Comparison of ENCODE assay signal across 8 cellular contexts in the genomic region with DNA sequence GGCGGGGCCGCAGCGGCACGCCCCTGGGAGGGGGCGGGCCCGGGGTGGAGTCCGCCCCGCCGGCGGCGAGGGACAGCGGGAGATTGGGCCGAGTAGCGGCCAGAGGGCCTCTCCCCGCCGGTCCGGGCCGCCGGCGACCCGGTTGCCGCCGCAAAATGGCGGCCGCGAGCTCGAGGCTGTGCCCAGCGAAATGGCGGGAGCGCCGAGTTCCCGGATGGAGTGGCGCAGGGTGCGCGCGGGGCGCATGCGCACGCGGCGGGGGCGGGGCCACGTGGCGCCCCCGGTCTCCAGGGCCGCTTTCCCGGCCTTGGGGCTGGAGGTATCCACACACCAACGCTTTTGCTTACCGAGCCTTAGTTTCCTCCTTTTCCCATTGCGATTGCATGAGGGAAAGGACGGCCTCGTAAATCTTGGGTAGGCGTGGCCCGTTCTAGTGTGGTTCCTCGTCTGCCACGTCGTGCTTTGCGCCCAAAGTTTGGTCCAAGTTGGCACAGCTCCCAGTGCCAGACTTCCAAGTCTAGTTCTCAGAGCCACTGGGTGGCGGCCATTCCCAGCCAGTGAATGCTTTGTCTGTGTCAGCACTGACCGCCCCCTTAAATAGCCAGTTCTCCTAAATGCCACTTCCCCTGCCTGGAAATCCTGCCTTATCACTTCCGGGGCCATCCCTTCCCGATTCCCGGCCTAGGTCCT. TPM values are rescaled to one million over a fixed set of nuclear protein-coding genes. Genes with fewer than 3 reads are reported as not detected.
DNase-seq lines count a peak whose midpoint lies in the region; ATAC-seq and TF ChIP-seq lines count a peak whose summit lies in the region.

No MANE protein-coding gene starts in this region.

- H3K4me1 ChIP-seq in left lung = peaks cover 62 to 92% of the 10 kb centered on the region in 2 donors

- ATAC-seq in GM18870 (IDR thresholded peaks at IDR 0.05; ENCODE audit: unreplicated experiment) (peak; percentile 4), HG03097 (IDR thresholded peaks at IDR 0.05; ENCODE audit: low FRiP score, unreplicated experiment) (peak; percentile 27), left lung (peak; percentile 17)

- POLR2A ChIA-PET in AG04450 (lab: Yijun Ruan, JAX) = interaction anchor here (0.6 to 7.1 kb wide), 39 partner anchors 8 to 885 kb away, joined by 3 to 241 read pairs (median 5); a partner anchor contains a TSS

- H3K4me3 ChIP-seq in AG04450 (ENCODE audit: low read depth, low read length) = peak overlapping the region; percentile 94
- H3K4me3 ChIP-seq in left lung = peak overlapping the region; percentile 51 to 84

- H3K9me3 ChIP-seq in AG04450 (ENCODE audit: control insufficient read depth, insufficient read depth, low read length) (peaks cover 9% of the 10 kb centered on the region; the same call in 1 of the 2 replicates), left lung (no peaks in the 10 kb centered on the region)

- CTCF ChIA-PET in AG04450 (lab: Charles Lee) = interaction anchor here (5.0 kb wide), 1 partner anchor 26 kb away, joined by 224 read pairs; a partner anchor contains a TSS

- intact Hi-C loops in left lung (cut with DNase I) = no loop called here

- no peaks in the 10 kb centered on the region for H3K27me3 ChIP-seq in AG04450 (ENCODE audit: control insufficient read depth, insufficient read depth, low read length)
- no peaks in the 10 kb centered on the region for H3K27me3 ChIP-seq in left lung

- DNase-seq in AG04450 (ENCODE audit: low read depth, low spot score) (no peak), NCI-H2227 treated with DMSO at 0.1 percent for 48 hours (lab: John Stamatoyannopoulos, UW) (peak; percentile 62), dedifferentiated amniotic fluid mesenchymal stem cell (ENCODE audit: extremely low spot score) (peak; percentile 80), left lung (peak; percentile 89 to 94)
- DNase-seq in activated CD4-positive, alpha-beta T cell treated with anti-CD3 and anti-CD28 coated beads for 4 hours = peak; percentile 81 to 87
- DNase-seq in stimulated activated CD4-positive, alpha-beta T cell treated with anti-CD3 and anti-CD28 coated beads, Interleukin-2, amount 100 ng/mL, for 4 hours (ENCODE audit: low read depth) = peak; percentile 78

- peaks cover 4 to 42% of the 10 kb centered on the region in 2 donors for H3K36me3 ChIP-seq in left lung

- peak overlapping the region; percentile 94 for H3K27ac ChIP-seq in AG04450 (ENCODE audit: low read depth, low read length)
- peak overlapping the region; percentile 99 for H3K27ac ChIP-seq in left lung

- no peak for TF ChIP-seq CTCF in AG04450 (IDR thresholded peaks at IDR 0.05; ENCODE audit: low read depth, low read length)
- TF ChIP-seq CTCF in left lung (IDR thresholded peaks at IDR 0.05) = no peak

RNA-seq across cellular contexts. Expression of a gene that starts 0.5 kb away (rescaled TPM):
- polyA plus RNA-seq in AG04450 (2011; rRNA removed) = 269 and 274 TPM in 2 replicates
- polyA minus RNA-seq in AG04450 (2011; rRNA and poly(A)+ RNA removed) = 121 and 143 TPM in 2 replicates
- 100 to 1,000 TPM; 220 to 235 TPM for total RNA-seq in left lung

RNA-seq across cellular contexts. Expression of a gene that starts 5.7 kb away (rescaled TPM):
- 16.6 and 29.1 TPM in 2 replicates for polyA plus RNA-seq in AG04450 (2011; rRNA removed)
- 3.8 and 4.7 TPM in 2 replicates for polyA minus RNA-seq in AG04450 (2011; rRNA and poly(A)+ RNA removed)
- 10 to 100 TPM; 48.0 to 58.7 TPM for total RNA-seq in left lung

RNA-seq across cellular contexts. Expression of a gene that starts 16.1 kb away (rescaled TPM):
- polyA plus RNA-seq in AG04450 (2011; rRNA removed) = not detected in 2 replicates
- polyA minus RNA-seq in AG04450 (2011; rRNA and poly(A)+ RNA removed) = not detected in 2 replicates
- under 1 TPM in 1 of 2 donors, not detected in 1; 0.52 TPM for total RNA-seq in left lung

RNA-seq across cellular contexts. Expression of a gene that starts 21.2 kb away (rescaled TPM):
- polyA plus RNA-seq in AG04450 (2011; rRNA removed) = 6.6 and 10.6 TPM in 2 replicates
- polyA minus RNA-seq in AG04450 (2011; rRNA and poly(A)+ RNA removed) = 16.1 and 21.3 TPM in 2 replicates
- 100 to 1,000 TPM in 1 of 2 donors, 10 to 100 TPM in 1; 87.4 to 115 TPM for total RNA-seq in left lung

RNA-seq across cellular contexts. Expression of a gene that starts 28.1 kb away (rescaled TPM):
- 36.4 and 55.1 TPM in 2 replicates for polyA plus RNA-seq in AG04450 (2011; rRNA removed)
- polyA minus RNA-seq in AG04450 (2011; rRNA and poly(A)+ RNA removed) = 19.4 and 21.4 TPM in 2 replicates
- total RNA-seq in left lung = 100 to 1,000 TPM; 139 to 161 TPM
